Comparison of ENCODE assay signal across 24 cellular contexts in genomic region chr17:63069245-63069644, GRCh38.
"Had no signal": no experiment of that assay in that cellular context is flagged by ENCODE, and none has a peak within 500 bp of the region (broad histone marks: within the 10 kb centered on the region; RNA-seq: fewer than 3 reads in every experiment).

No MANE protein-coding gene starts in this region.

- H3K27me3 ChIP-seq: dorsolateral prefrontal cortex, foreskin keratinocyte, heart right ventricle, left lung, right atrium auricular region, stomach, thyroid gland had no signal

- ATAC-seq: esophagus mucosa; foreskin keratinocyte; heart right ventricle; left cardiac atrium; left lung; naive thymus-derived CD4-positive, alpha-beta T cell; sciatic nerve; stimulated activated memory B cell treated with anti-CD40 and anti-IgM and Interleukin-4, amounts not matched to agents 10 μg/mL and 1 μg/mL and 100 μg/mL, for 72 hours had no signal

- H3K4me1 ChIP-seq: foreskin keratinocyte, heart right ventricle, left lung, prostate gland, right atrium auricular region, stomach, thyroid gland had no signal

- H3K27ac ChIP-seq: dorsolateral prefrontal cortex, epithelial cell of prostate, foreskin keratinocyte, heart right ventricle, left lung, prostate gland, right atrium auricular region, stomach, thyroid gland had no signal

- DNase-seq: dorsolateral prefrontal cortex; effector CD4-positive, alpha-beta T cell; foreskin keratinocyte; glutamatergic neuron; heart right ventricle; hippocampal formation; left cardiac atrium; left lung; mesenchymal stem cell; midbrain; naive thymus-derived CD4-positive, alpha-beta T cell; nucleus accumbens; stimulated activated CD4-positive, alpha-beta T cell treated with anti-CD3 and anti-CD28 coated beads, Interleukin-2, amount 100 ng/mL, for 24 hours; stimulated activated CD4-positive, alpha-beta T cell treated with anti-CD3 and anti-CD28 coated beads, Interleukin-4, amount 100 ng/mL, for 24 hours; stomach; thyroid gland; trophoblast cell had no signal

- H3K36me3 ChIP-seq: heart right ventricle, left lung, prostate gland, right atrium auricular region, stomach, thyroid gland had no signal

- H3K4me3 Mint-ChIP-seq: naive thymus-derived CD4-positive, alpha-beta T cell; nephron; stimulated activated memory B cell treated with anti-CD40 and anti-IgM and Interleukin-4, amounts not matched to agents 10 μg/mL and 1 μg/mL and 100 μg/mL, for 72 hours had no signal

- H3K9me3 Mint-ChIP-seq: naive thymus-derived CD4-positive, alpha-beta T cell; nephron; stimulated activated memory B cell treated with anti-CD40 and anti-IgM and Interleukin-4, amounts not matched to agents 10 μg/mL and 1 μg/mL and 100 μg/mL, for 72 hours had no signal

- H3K36me3 Mint-ChIP-seq: stimulated activated memory B cell treated with anti-CD40 and anti-IgM and Interleukin-4, amounts not matched to agents 10 μg/mL and 1 μg/mL and 100 μg/mL, for 72 hours had no signal

- H3K27ac Mint-ChIP-seq: naive thymus-derived CD4-positive, alpha-beta T cell; nephron; stimulated activated memory B cell treated with anti-CD40 and anti-IgM and Interleukin-4, amounts not matched to agents 10 μg/mL and 1 μg/mL and 100 μg/mL, for 72 hours had no signal

- H3K4me3 ChIP-seq: dorsolateral prefrontal cortex, heart right ventricle, left lung, prostate gland, right atrium auricular region, stomach, thyroid gland had no signal

- H3K4me1 Mint-ChIP-seq: nephron; stimulated activated memory B cell treated with anti-CD40 and anti-IgM and Interleukin-4, amounts not matched to agents 10 μg/mL and 1 μg/mL and 100 μg/mL, for 72 hours had no signal

- H3K9me3 ChIP-seq: heart right ventricle, left lung, prostate gland, right atrium auricular region, stomach, thyroid gland had no signal
